In the genomic region with DNA sequence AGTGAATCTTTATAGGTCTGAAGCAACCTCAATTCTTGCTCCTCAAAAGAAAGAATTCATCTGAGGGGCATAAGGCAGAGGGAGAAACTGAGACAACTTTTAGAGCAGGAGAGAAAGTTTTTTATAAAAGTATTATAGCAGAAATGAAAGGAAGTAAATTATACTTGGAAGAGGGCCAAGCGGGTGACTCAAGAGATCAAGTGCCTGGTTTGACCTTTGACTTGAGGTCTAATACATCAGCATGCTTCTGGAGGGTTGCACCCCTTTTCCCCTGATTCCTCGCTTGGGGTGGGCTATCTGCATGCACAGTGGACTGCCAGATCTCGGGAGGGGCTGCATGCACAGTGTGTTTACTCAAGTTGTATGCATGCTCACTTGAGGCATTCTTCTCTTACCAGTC, we compare ENCODE assay signal across 20 cellular contexts.
"Had no signal": no experiment of that assay in that cellular context is flagged by ENCODE, and none has a peak within 500 bp of the region (broad histone marks: within the 10 kb centered on the region; RNA-seq: fewer than 3 reads in every experiment).

No MANE protein-coding gene starts in this region.

- H2AFZ ChIP-seq: hepatocyte, neural progenitor cell, parathyroid adenoma had no signal

- H3K9ac ChIP-seq: neural progenitor cell, parathyroid adenoma had no signal

- ATAC-seq: effector memory CD8-positive, alpha-beta T cell; foreskin keratinocyte; gastroesophageal sphincter; heart left ventricle; left lung; naive thymus-derived CD4-positive, alpha-beta T cell; sciatic nerve; stimulated activated effector memory CD8-positive, alpha-beta T cell treated with anti-CD3 and anti-CD28 coated beads, Interleukin-12 subunit alpha, Interleukin-12 subunit beta, amount 100 ng/mL, for 72 hours had no signal

- H3K36me3 ChIP-seq: gastroesophageal sphincter, heart left ventricle, left lung, neural progenitor cell, right atrium auricular region, stomach, tibial artery had no signal

- DNase-seq: cortex of kidney; effector memory CD8-positive, alpha-beta T cell; foreskin keratinocyte; heart left ventricle; kidney; left lung; mesenchymal stem cell; naive thymus-derived CD4-positive, alpha-beta T cell; stimulated activated CD4-positive, alpha-beta T cell treated with anti-CD3 and anti-CD28 coated beads, Interleukin-2, amount 100 ng/mL, for 24 hours; stimulated activated CD4-positive, alpha-beta T cell treated with anti-CD3 and anti-CD28 coated beads, Interleukin-4, amount 100 ng/mL, for 24 hours; stimulated activated naive CD4-positive, alpha-beta T cell treated with Interleukin-2 at 50 U/mL for 16 hours; stomach; tibial artery had no signal

- H3K4me3 ChIP-seq: gastroesophageal sphincter, heart left ventricle, hepatocyte, left lung, neural progenitor cell, right atrium auricular region, stomach, tibial artery had no signal

- H3K4me1 ChIP-seq: foreskin keratinocyte, gastroesophageal sphincter, heart left ventricle, left lung, neural progenitor cell, parathyroid adenoma, right atrium auricular region, stomach, tibial artery had no signal

- H3K79me2 ChIP-seq: hepatocyte, parathyroid adenoma had no signal

- H3K9me3 ChIP-seq: gastroesophageal sphincter, heart left ventricle, right atrium auricular region, stomach, tibial artery had no signal

- H3K4me2 ChIP-seq: hepatocyte, neural progenitor cell had no signal

- H3K27ac ChIP-seq: foreskin keratinocyte, gastroesophageal sphincter, heart left ventricle, hepatocyte, left lung, neural progenitor cell, parathyroid adenoma, right atrium auricular region, stomach, tibial artery had no signal

- H3K27me3 ChIP-seq: gastroesophageal sphincter, heart left ventricle, hepatocyte, left lung, neural progenitor cell, right atrium auricular region, stomach, tibial artery had no signal
